1 cellular context compared by ENCODE assay signal in genomic region chr6:39223535-39223934, GRCh38.
TF ChIP-seq lines count a peak whose summit lies in the region.

No MANE protein-coding gene starts in this region.

TF ChIP-seq in GM23338, 12 proteins besides CTCF, POLR2A, EP300 and RAD21 (continued from another document):
- TF ChIP-seq ZNF462 (CRISPR knock-in tag; IDR thresholded peaks at IDR 0.05): no peak
- no peak for TF ChIP-seq CREB1 (CRISPR knock-in tag; IDR thresholded peaks at IDR 0.05; ENCODE audit: low read depth)
TF ChIP-seq in GM23338: peak in this region for 0.
